ENCODE assay signal across 11 cellular contexts in genomic region chr18:62898359-62898758, GRCh38.
A peak's percentile ranks its signal among the peaks of the same experiment; 100 is the strongest.
DNase-seq lines count a peak whose midpoint lies in the region; ATAC-seq and TF ChIP-seq lines count a peak whose summit lies in the region.
"Had no signal": no experiment of that assay in that cellular context is flagged by ENCODE, and none has a peak within 500 bp of the region (broad histone marks: within the 10 kb centered on the region; RNA-seq: fewer than 3 reads in every experiment).

No MANE protein-coding gene starts in this region.

- TF ChIP-seq EP300 in sigmoid colon (IDR thresholded peaks at IDR 0.05) = no peak

- DNase-seq in GM10266 (ENCODE audit: extremely low spot score) = peak; percentile 27
- peak; percentile 23 for DNase-seq in GM19238 (ENCODE audit: insufficient read length, low spot score)
- no peak for DNase-seq in RWPE2 (ENCODE audit: low spot score)
- DNase-seq in NCI-H2081 (lab: John Stamatoyannopoulos, UW) = no peak
- DNase-seq in germinal center (ENCODE audit: low spot score) = no peak
- DNase-seq in GDM1 (lab: John Stamatoyannopoulos, UW) = no peak
- no peak for DNase-seq in sigmoid colon
- DNase-seq: activated T-cell treated with anti-CD3 and anti-CD28 coated beads, Interleukin-2, amount 50 U/mL, for 4 hours; C1 segment of cervical spinal cord; NCI-H226 had no signal

- TF ChIP-seq CTCF in GM10266 (IDR thresholded peaks at IDR 0.05; ENCODE audit: control insufficient read depth, insufficient read depth, low read depth, missing control alignments) (no peak), RWPE2 (IDR thresholded peaks at IDR 0.05; ENCODE audit: poor library complexity, severe bottlenecking) (no peak), sigmoid colon (IDR thresholded peaks at IDR 0.05) (no peak)

- peak overlapping the region; percentile 72 for H3K27ac ChIP-seq in RWPE2 (ENCODE audit: poor library complexity, severe bottlenecking)
- no peak overlapping the region for H3K27ac ChIP-seq in sigmoid colon

- WGBS in sigmoid colon, 2 donors = 87 to 91% methylated on average over 2 of the region's 2 CpGs

- peaks cover 20% of the 10 kb centered on the region for H3K36me3 ChIP-seq in RWPE2 (ENCODE audit: low read depth)
- H3K36me3 ChIP-seq in sigmoid colon = peaks cover 0 to 44% (median 2%) of the 10 kb centered on the region in 4 donors

- intact Hi-C loops in sigmoid colon (cut with DNase I) = no loop called here

- H3K4me3 ChIP-seq in RWPE2 (ENCODE audit: severe bottlenecking) (no peak overlapping the region), sigmoid colon (no peak overlapping the region)

- H3K27me3 ChIP-seq in RWPE2 (ENCODE audit: insufficient read depth, poor library complexity, severe bottlenecking) = no peaks in the 10 kb centered on the region
- H3K27me3 ChIP-seq in sigmoid colon = no peaks in the 10 kb centered on the region

- H3K4me1 ChIP-seq in RWPE2 (ENCODE audit: insufficient read depth, poor library complexity, severe bottlenecking) = peaks cover 12% of the 10 kb centered on the region
- no peaks in the 10 kb centered on the region for H3K4me1 ChIP-seq in sigmoid colon

- H3K9me3 ChIP-seq in RWPE2 (ENCODE audit: severe bottlenecking) (no peaks in the 10 kb centered on the region), sigmoid colon (no peaks in the 10 kb centered on the region)

- TF ChIP-seq POLR2A in sigmoid colon (IDR thresholded peaks at IDR 0.05) = no peak

- ATAC-seq in HG02852 (IDR thresholded peaks at IDR 0.05; ENCODE audit: unreplicated experiment) (peak; percentile 99), RWPE2 (ENCODE audit: low read depth) (no peak)

Comparison
In these comparisons a context has a peak if more than half of its experiments do, and no peak if none do; other contexts are left out.
1. DNase-seq: peak in GM10266 (single experiment) and GM19238 (single experiment); none in RWPE2 (single experiment), NCI-H2081 (0 of 2), germinal center (single experiment), GDM1 (single experiment) and sigmoid colon (single experiment).